In genomic region chr19:36604656-36605100, GRCh38 we compare ENCODE assay signal across 8 cellular contexts. TPM values are rescaled to one million over a fixed set of nuclear protein-coding genes. Genes with fewer than 3 reads are reported as not detected.
A peak's percentile ranks its signal among the peaks of the same experiment; 100 is the strongest.
DNase-seq lines count a peak whose midpoint lies in the region; ATAC-seq and TF ChIP-seq lines count a peak whose summit lies in the region.

No MANE protein-coding gene starts in this region.

- peak overlapping the region; percentile 50 for H3K18ac ChIP-seq in trophoblast cell (ENCODE audit: low read length)

- no peaks in the 10 kb centered on the region for H3K79me2 ChIP-seq in trophoblast cell (ENCODE audit: control insufficient read depth, insufficient read depth, low read length, poor library complexity)

- no peak overlapping the region for H3K27ac ChIP-seq in SJSA1
- no peak overlapping the region for H3K27ac ChIP-seq in trophoblast cell (ENCODE audit: low read depth, low read length)

- H2BK12ac ChIP-seq in trophoblast cell (ENCODE audit: low read length): no peak overlapping the region

- H3K36me3 Mint-ChIP-seq in activated naive CD4-positive, alpha-beta T cell treated with anti-CD3 and anti-CD28 coated beads for 36 hours (ENCODE audit: low read depth): peaks cover 44% of the 10 kb centered on the region
- H3K36me3 Mint-ChIP-seq in type B pancreatic cell: peaks cover 29% of the 10 kb centered on the region

- H3K9me3 Mint-ChIP-seq in activated naive CD4-positive, alpha-beta T cell treated with anti-CD3 and anti-CD28 coated beads for 36 hours: peaks cover 20% of the 10 kb centered on the region
- no peaks in the 10 kb centered on the region for H3K9me3 Mint-ChIP-seq in type B pancreatic cell

- H3K27me3 Mint-ChIP-seq in activated naive CD4-positive, alpha-beta T cell treated with anti-CD3 and anti-CD28 coated beads for 36 hours (ENCODE audit: low read depth): no peaks in the 10 kb centered on the region
- no peaks in the 10 kb centered on the region for H3K27me3 Mint-ChIP-seq in type B pancreatic cell

- H3K4ac ChIP-seq in trophoblast cell (ENCODE audit: low read depth, low read length): no peak overlapping the region

- peak; percentile 64 for ATAC-seq in HG03139 (IDR thresholded peaks at IDR 0.05; ENCODE audit: unreplicated experiment)

- H3K9ac ChIP-seq in trophoblast cell (ENCODE audit: low read length): peak overlapping the region; percentile 65

- no CpG with 5 or more reads among the region's 21 CpGs for WGBS in trophoblast cell (ENCODE audit: extremely low coverage, insufficient coverage, insufficient read length)

- DNase-seq in DMS 273 (lab: John Stamatoyannopoulos, UW; ENCODE audit: unreplicated experiment): peak; percentile 54
- no peak for DNase-seq in DMS 273 treated with DMSO at 0.1 percent for 48 hours (lab: John Stamatoyannopoulos, UW)
- no peak for DNase-seq in SJSA1 (ENCODE audit: low read depth in 1 of 2, low spot score in 2 of 2)
- DNase-seq in activated naive CD4-positive, alpha-beta T cell treated with anti-CD3 and anti-CD28 coated beads for 36 hours: peak; percentile 94
- DNase-seq in cardiac septum (ENCODE audit: low spot score): peak; percentile 88
- peak; percentile 67 to 68 for DNase-seq in trophoblast cell
- DNase-seq in type B pancreatic cell (ENCODE audit: extremely low spot score, unreplicated experiment): peak; percentile 71

- H4K91ac ChIP-seq in trophoblast cell (ENCODE audit: low read depth, low read length): no peak overlapping the region

- H3K4me2 ChIP-seq in trophoblast cell (ENCODE audit: low read length): peak overlapping the region; percentile 68

- H3K36me3 ChIP-seq in SJSA1: no peaks in the 10 kb centered on the region
- no peaks in the 10 kb centered on the region for H3K36me3 ChIP-seq in trophoblast cell (ENCODE audit: control insufficient read depth in 1 of 2, insufficient read depth in 2 of 2, low read length in 2 of 2)

- peaks cover 15% of the 10 kb centered on the region; the same call in 1 of the 2 replicates for H3K9me3 ChIP-seq in SJSA1 (replicated peaks)
- H3K9me3 ChIP-seq in trophoblast cell (ENCODE audit: insufficient read depth, low read depth, low read length): no peaks in the 10 kb centered on the region

- CTCF ChIA-PET in activated naive CD4-positive, alpha-beta T cell treated with anti-CD3 and anti-CD28 coated beads for 36 hours (lab: Charles Lee): interaction anchor here (0.6 kb wide), 1 partner anchor 853 kb away, joined by 3 read pairs; no protein-coding TSS in a partner anchor

- H3K79me1 ChIP-seq in trophoblast cell (ENCODE audit: low read length): peaks cover 5% of the 10 kb centered on the region

- peak overlapping the region; percentile 86 for H2AFZ ChIP-seq in trophoblast cell (ENCODE audit: insufficient read depth, low read length, poor library complexity)

- H3K14ac ChIP-seq in trophoblast cell (ENCODE audit: low read length): peak overlapping the region; percentile 15

- TF ChIP-seq CTCF in type B pancreatic cell (conservative IDR thresholded peaks at IDR 0.05): no peak

- intact Hi-C loops in activated naive CD4-positive, alpha-beta T cell treated with anti-CD3 and anti-CD28 coated beads for 36 hours (cut with micrococcal nuclease): loop anchor here (1.0 to 10.0 kb wide), 10 partner anchors 31 to 480 kb away; partner anchors contain the start of genes ZFP14, ZFP82, ZNF260 and ZNF345
- intact Hi-C loops in cardiac septum (cut with DNase I): no loop called here

- H3K27me3 ChIP-seq in SJSA1 (replicated peaks) (no peaks in the 10 kb centered on the region), trophoblast cell (ENCODE audit: insufficient read depth, low read length) (no peaks in the 10 kb centered on the region)

- H2AK5ac ChIP-seq in trophoblast cell (ENCODE audit: low read length): no peak overlapping the region

- no peak overlapping the region for H2BK120ac ChIP-seq in trophoblast cell (ENCODE audit: insufficient read depth, low read length, poor library complexity)

- H2BK5ac ChIP-seq in trophoblast cell (ENCODE audit: low read depth, low read length, poor library complexity): no peak overlapping the region

- H3K4me1 ChIP-seq in SJSA1 (replicated peaks) (no peaks in the 10 kb centered on the region), trophoblast cell (ENCODE audit: control insufficient read depth in 1 of 2, insufficient read depth in 2 of 2, low read length in 2 of 2) (peaks cover 0 to 5% of the 10 kb centered on the region in 2 experiments)

- H3K27ac Mint-ChIP-seq in activated naive CD4-positive, alpha-beta T cell treated with anti-CD3 and anti-CD28 coated beads for 36 hours: peak overlapping the region; percentile 93
- peak overlapping the region; percentile 81 for H3K27ac Mint-ChIP-seq in type B pancreatic cell

- H3K4me3 Mint-ChIP-seq in activated naive CD4-positive, alpha-beta T cell treated with anti-CD3 and anti-CD28 coated beads for 36 hours: peak overlapping the region; percentile 81
- peak overlapping the region; percentile 94 for H3K4me3 Mint-ChIP-seq in type B pancreatic cell

- H3K23ac ChIP-seq in trophoblast cell (ENCODE audit: low read length): no peak overlapping the region

- peaks cover 19% of the 10 kb centered on the region for H3K4me1 Mint-ChIP-seq in activated naive CD4-positive, alpha-beta T cell treated with anti-CD3 and anti-CD28 coated beads for 36 hours (ENCODE audit: low read depth)
- peaks cover 19% of the 10 kb centered on the region for H3K4me1 Mint-ChIP-seq in type B pancreatic cell (ENCODE audit: unreplicated experiment)

- H4K8ac ChIP-seq in trophoblast cell (ENCODE audit: low read depth, low read length): peak overlapping the region; percentile 92

- H3K4me3 ChIP-seq in SJSA1: peak overlapping the region; percentile 38
- H3K4me3 ChIP-seq in trophoblast cell (ENCODE audit: low read depth, low read length): peak overlapping the region; percentile 79

- H4K12ac ChIP-seq in trophoblast cell (ENCODE audit: low read depth, low read length): peak overlapping the region; percentile 49

RNA-seq across cellular contexts. Expression of gene ZNF382, which starts 0.4 kb away (rescaled TPM):
- total RNA-seq in SJSA1 (2014; rRNA removed; shearing (Covaris generic)): 0.16 and 1.2 TPM in 2 replicates
- 1 to 10 TPM; 7.5 to 7.6 TPM for total RNA-seq in activated naive CD4-positive, alpha-beta T cell treated with anti-CD3 and anti-CD28 coated beads for 36 hours
- total RNA-seq in cardiac septum (20.4 TPM), type B pancreatic cell (ENCODE audit: low replicate concordance) (9.5 and 17.5 TPM in 2 replicates)
- polyA plus RNA-seq in trophoblast cell (2013): 3.9 and 4.2 TPM in 2 replicates

RNA-seq across cellular contexts. Expression of gene ZNF529, which starts 31.6 kb away (rescaled TPM):
- total RNA-seq in SJSA1 (2014; rRNA removed; shearing (Covaris generic)): 2.1 and 3.4 TPM in 2 replicates
- total RNA-seq in activated naive CD4-positive, alpha-beta T cell treated with anti-CD3 and anti-CD28 coated beads for 36 hours: 10 to 100 TPM; 17.1 to 18.3 TPM
- total RNA-seq in cardiac septum (17.3 TPM), type B pancreatic cell (ENCODE audit: low replicate concordance) (19.3 and 23.9 TPM in 2 replicates)
- 5.8 and 7.1 TPM in 2 replicates for polyA plus RNA-seq in trophoblast cell (2013)

Comparison
In these comparisons a context has a peak if more than half of its experiments do, and no peak if none do; other contexts are left out.
1. DNase-seq: peak in DMS 273 (single experiment), activated naive CD4-positive, alpha-beta T cell treated with anti-CD3 and anti-CD28 coated beads for 36 hours (single experiment), cardiac septum (single experiment), trophoblast cell (2 of 2) and type B pancreatic cell (single experiment); none in DMS 273 treated with DMSO at 0.1 percent for 48 hours (single experiment) and SJSA1 (0 of 2).